8 cellular contexts compared by ENCODE assay signal in the genomic region with DNA sequence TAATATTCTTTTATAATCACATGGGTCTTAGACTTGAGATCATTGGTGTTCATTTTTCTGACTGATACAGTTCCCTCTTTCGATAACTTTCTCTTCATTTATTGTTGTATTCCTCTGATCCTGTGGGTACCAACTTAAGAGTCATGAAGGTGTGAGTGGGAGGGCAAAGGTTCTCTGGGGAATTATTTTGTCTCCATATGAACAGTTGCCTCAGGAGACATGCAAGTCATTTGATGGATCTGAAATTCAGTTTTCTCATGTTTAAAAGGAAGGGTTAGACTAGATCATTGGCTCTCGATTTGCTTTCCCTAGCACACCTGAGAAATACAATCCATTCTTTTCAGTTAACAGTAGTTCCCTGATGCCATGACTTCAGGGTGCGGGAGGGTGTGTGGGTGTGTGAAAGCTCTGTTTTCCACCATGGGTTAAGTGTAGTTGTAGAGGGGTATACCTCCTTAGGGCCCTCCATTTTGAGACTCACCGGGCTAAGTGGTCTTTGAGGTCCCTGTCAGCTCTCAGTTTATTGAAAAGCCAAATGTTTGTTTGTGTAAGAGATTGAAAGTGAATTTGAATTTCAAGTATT. TPM values are rescaled to one million over a fixed set of nuclear protein-coding genes. Genes with fewer than 3 reads are reported as not detected.
A peak's percentile ranks its signal among the peaks of the same experiment; 100 is the strongest.
DNase-seq lines count a peak whose midpoint lies in the region; ATAC-seq and TF ChIP-seq lines count a peak whose summit lies in the region.

No MANE protein-coding gene starts in this region.

- intact Hi-C loops in right cardiac atrium (cut with DNase I), result no loop called here
- intact Hi-C loops in left cardiac atrium (cut with DNase I), result no loop called here
- intact Hi-C loops in vagina (cut with DNase I), result no loop called here
- intact Hi-C loops in ovary (cut with DNase I), result no loop called here

- peaks cover 10% of the 10 kb centered on the region for H3K36me3 Mint-ChIP-seq in activated naive CD8-positive, alpha-beta T cell
- peaks cover 24% of the 10 kb centered on the region for H3K36me3 Mint-ChIP-seq in memory B cell

- H3K4me1 ChIP-seq in right cardiac atrium (ENCODE audit: control insufficient read depth, insufficient read depth, low read length), result no peaks in the 10 kb centered on the region
- peaks cover 19% of the 10 kb centered on the region for H3K4me1 ChIP-seq in vagina
- peaks cover 1% of the 10 kb centered on the region for H3K4me1 ChIP-seq in ovary (ENCODE audit: insufficient read depth)

- H3K27me3 ChIP-seq in right cardiac atrium (ENCODE audit: control insufficient read depth, insufficient read depth), result no peaks in the 10 kb centered on the region
- H3K27me3 ChIP-seq in vagina, result no peaks in the 10 kb centered on the region
- H3K27me3 ChIP-seq in ovary, result no peaks in the 10 kb centered on the region

- DNase-seq in right cardiac atrium (no peak), left cardiac atrium (no peak), memory B cell (ENCODE audit: low spot score in 2 of 2) (no peak), vagina (ENCODE audit: extremely low spot score in 2 of 2) (no peak), NCI-H2029 treated with DMSO at 0.1 percent for 48 hours (lab: John Stamatoyannopoulos, UW) (no peak), ovary (no peak)

- no peak for TF ChIP-seq POLR2A in vagina (IDR thresholded peaks at IDR 0.05)
- TF ChIP-seq POLR2A in ovary (IDR thresholded peaks at IDR 0.05), result no peak

- H3K4me1 Mint-ChIP-seq in activated naive CD8-positive, alpha-beta T cell (ENCODE audit: low read depth), result peaks cover 60% of the 10 kb centered on the region
- peaks cover 30% of the 10 kb centered on the region for H3K4me1 Mint-ChIP-seq in memory B cell

- H3K9me3 Mint-ChIP-seq in activated naive CD8-positive, alpha-beta T cell (ENCODE audit: low read depth), result no peaks in the 10 kb centered on the region
- no peaks in the 10 kb centered on the region for H3K9me3 Mint-ChIP-seq in memory B cell

- H3K27ac Mint-ChIP-seq in activated naive CD8-positive, alpha-beta T cell, result peak overlapping the region; percentile 94
- peak overlapping the region; percentile 87 for H3K27ac Mint-ChIP-seq in memory B cell

- H3K4me3 Mint-ChIP-seq in activated naive CD8-positive, alpha-beta T cell, result peak overlapping the region; percentile 86
- peak overlapping the region; percentile 86 for H3K4me3 Mint-ChIP-seq in memory B cell

- H3K36me3 ChIP-seq in vagina (peaks cover 0 to 6% of the 10 kb centered on the region in 2 donors), ovary (no peaks in the 10 kb centered on the region)

- H3K27me3 Mint-ChIP-seq in activated naive CD8-positive, alpha-beta T cell, result no peaks in the 10 kb centered on the region
- no peaks in the 10 kb centered on the region for H3K27me3 Mint-ChIP-seq in memory B cell

- ATAC-seq in right cardiac atrium (no peak), left cardiac atrium (no peak), memory B cell (ENCODE audit: low read depth) (no peak), HG02852 (IDR thresholded peaks at IDR 0.05; ENCODE audit: unreplicated experiment) (no peak)

- TF ChIP-seq EP300 in ovary (IDR thresholded peaks at IDR 0.05), result no peak

- TF ChIP-seq CTCF in vagina (IDR thresholded peaks at IDR 0.05), result no peak
- TF ChIP-seq CTCF in ovary (IDR thresholded peaks at IDR 0.05), result no peak

- H3K9me3 ChIP-seq in right cardiac atrium (ENCODE audit: control insufficient read depth, low read length) (no peaks in the 10 kb centered on the region), vagina (no peaks in the 10 kb centered on the region), ovary (no peaks in the 10 kb centered on the region)

- H3K27ac ChIP-seq in right cardiac atrium (ENCODE audit: low read length) (no peak overlapping the region), vagina (peak overlapping the region; percentile 59), ovary (no peak overlapping the region)

- H3K4me3 ChIP-seq in right cardiac atrium (ENCODE audit: low read length), result peak overlapping the region; percentile 65
- peak overlapping the region in 1 of 2 donors; percentile 46 for H3K4me3 ChIP-seq in vagina
- H3K4me3 ChIP-seq in ovary, result no peak overlapping the region

- WGBS in right cardiac atrium, result 68% methylated on average over 4 of the region's 4 CpGs
- WGBS in ovary, 3 donors, result 42 to 57% (median 52%) methylated on average over 4 of the region's 4 CpGs

RNA-seq across cellular contexts. Expression of gene CNTRL, which starts 47.8 kb away (rescaled TPM):
- 1 to 10 TPM; 5.4 to 6.4 (median 5.4) TPM for total RNA-seq in right cardiac atrium
- 3.4 TPM for polyA plus RNA-seq in right cardiac atrium
- total RNA-seq in left cardiac atrium, result 1 to 10 TPM; 4.8 to 5.4 TPM
- 13.8 TPM for total RNA-seq in vagina
- total RNA-seq in ovary, result 10 to 100 TPM; 16.0 to 27.2 (median 19.8) TPM
- 10 to 100 TPM; 10.0 to 11.7 TPM for polyA plus RNA-seq in ovary
